28 cellular contexts compared by ENCODE assay signal in the genomic region with DNA sequence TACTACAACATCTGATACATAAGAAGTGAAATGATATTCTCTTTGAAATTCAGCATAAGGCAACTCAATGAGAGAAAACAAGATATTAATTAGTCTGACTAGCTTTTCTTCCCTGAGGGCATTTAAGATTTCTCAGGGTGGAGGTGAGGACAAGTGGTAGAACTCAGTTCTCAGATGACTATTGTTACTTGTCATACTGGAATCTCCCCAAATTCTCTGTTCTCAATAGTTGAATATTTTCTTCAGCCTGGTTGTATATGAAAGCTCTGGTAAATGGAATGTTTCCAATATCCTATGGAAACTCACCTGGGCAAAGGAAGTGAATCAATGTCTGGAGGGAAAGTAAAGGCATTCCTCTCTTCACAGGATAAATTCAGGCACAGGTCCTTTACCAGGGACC. TPM values are rescaled to one million over a fixed set of nuclear protein-coding genes. Genes with fewer than 3 reads are reported as not detected.
DNase-seq lines count a peak whose midpoint lies in the region; ATAC-seq and TF ChIP-seq lines count a peak whose summit lies in the region.
"Had no signal": no experiment of that assay in that cellular context is flagged by ENCODE, and none has a peak within 500 bp of the region (broad histone marks: within the 10 kb centered on the region; RNA-seq: fewer than 3 reads in every experiment).

No MANE protein-coding gene starts in this region.

- POLR2A ChIA-PET in naive thymus-derived CD4-positive, alpha-beta T cell (lab: Charles Lee) = interaction anchor here (1.1 to 6.0 kb wide), 4 partner anchors 10 to 35 kb away, joined by 3 to 71 read pairs (median 19); no protein-coding TSS in a partner anchor

- H3K27ac ChIP-seq in naive thymus-derived CD4-positive, alpha-beta T cell (ENCODE audit: low read depth, low read length) = no peak overlapping the region
- H3K27ac ChIP-seq: adrenal gland, left ventricle myocardium inferior, stomach had no signal

- intact Hi-C loops in activated T-helper 1 cell treated with anti-CD3 and anti-CD28 coated beads, Interleukin-12 subunit alpha, Interleukin-12 subunit beta, Interleukin-2, Interleukin-4 antibody, amounts not matched to agents 30 ng/mL and 10 ng/mL and 1 ng/mL, durations not matched to agents 14 hours and 24 hours and 36 hours (cut with micrococcal nuclease) = loop anchor here (1.0 kb wide), 1 partner anchor 19 kb away; no protein-coding TSS in a partner anchor
- intact Hi-C loops in naive thymus-derived CD4-positive, alpha-beta T cell (cut with micrococcal nuclease) = loop anchor here in 1 of 2 donors (5.0 kb wide), 1 partner anchor 145 kb away; no protein-coding TSS in a partner anchor

- no peaks in the 10 kb centered on the region for H3K27me3 ChIP-seq in naive thymus-derived CD4-positive, alpha-beta T cell (ENCODE audit: control insufficient read depth in 2 of 2, insufficient read depth in 2 of 2, low read length in 2 of 2)
- H3K27me3 ChIP-seq: tibial artery had no signal

- peaks cover 25% of the 10 kb centered on the region for H3K4me1 Mint-ChIP-seq in activated T-helper 1 cell treated with anti-CD3 and anti-CD28 coated beads, Interleukin-12 subunit alpha, Interleukin-12 subunit beta, Interleukin-2, Interleukin-4 antibody, amounts not matched to agents 30 ng/mL and 10 ng/mL and 1 ng/mL, durations not matched to agents 14 hours and 24 hours and 36 hours (ENCODE audit: low read depth)
- H3K4me1 Mint-ChIP-seq in naive thymus-derived CD4-positive, alpha-beta T cell = peaks cover 10 to 35% (median 17%) of the 10 kb centered on the region in 7 donors
- peaks cover 10% of the 10 kb centered on the region for H3K4me1 Mint-ChIP-seq in type B pancreatic cell (ENCODE audit: unreplicated experiment)

- H3K4me3 ChIP-seq in naive thymus-derived CD4-positive, alpha-beta T cell (ENCODE audit: low read length) = no peak overlapping the region
- H3K4me3 ChIP-seq: adrenal gland, left ventricle myocardium inferior, stomach, tibial artery had no signal

- TF ChIP-seq CTCF in type B pancreatic cell (conservative IDR thresholded peaks at IDR 0.05) = no peak

- CTCF ChIA-PET in naive thymus-derived CD4-positive, alpha-beta T cell (lab: Charles Lee) = interaction anchor here (0.6 to 13.1 kb wide), 10 partner anchors 9 to 198 kb away, joined by 3 to 452 read pairs (median 4); a partner anchor contains a TSS

- no peaks in the 10 kb centered on the region for H3K36me3 ChIP-seq in naive thymus-derived CD4-positive, alpha-beta T cell (ENCODE audit: control insufficient read depth in 2 of 3, insufficient read depth in 3 of 3, low read length in 3 of 3)
- H3K36me3 ChIP-seq: adrenal gland, left ventricle myocardium inferior, stomach, tibial artery had no signal

- no peak overlapping the region for H3K4me3 Mint-ChIP-seq in activated T-helper 1 cell treated with anti-CD3 and anti-CD28 coated beads, Interleukin-12 subunit alpha, Interleukin-12 subunit beta, Interleukin-2, Interleukin-4 antibody, amounts not matched to agents 30 ng/mL and 10 ng/mL and 1 ng/mL, durations not matched to agents 14 hours and 24 hours and 36 hours
- no peak overlapping the region for H3K4me3 Mint-ChIP-seq in naive thymus-derived CD4-positive, alpha-beta T cell
- H3K4me3 Mint-ChIP-seq in type B pancreatic cell = no peak overlapping the region
- H3K4me3 Mint-ChIP-seq: activated CD4-positive, alpha-beta T cell treated with anti-CD3 and anti-CD28 coated beads, Interleukin-2, amount 10 ng/mL, durations not matched to agents 7 days and 5 days; brain; CD14-positive monocyte; mesothelial cell of epicardium; nephron had no signal

- H3K36me3 Mint-ChIP-seq in activated T-helper 1 cell treated with anti-CD3 and anti-CD28 coated beads, Interleukin-12 subunit alpha, Interleukin-12 subunit beta, Interleukin-2, Interleukin-4 antibody, amounts not matched to agents 30 ng/mL and 10 ng/mL and 1 ng/mL, durations not matched to agents 14 hours and 24 hours and 36 hours (ENCODE audit: low read depth) = no peaks in the 10 kb centered on the region
- no peaks in the 10 kb centered on the region for H3K36me3 Mint-ChIP-seq in naive thymus-derived CD4-positive, alpha-beta T cell
- no peaks in the 10 kb centered on the region for H3K36me3 Mint-ChIP-seq in type B pancreatic cell
- H3K36me3 Mint-ChIP-seq: brain, CD14-positive monocyte, mesothelial cell of epicardium had no signal

- no peaks in the 10 kb centered on the region for H3K9me3 Mint-ChIP-seq in activated T-helper 1 cell treated with anti-CD3 and anti-CD28 coated beads, Interleukin-12 subunit alpha, Interleukin-12 subunit beta, Interleukin-2, Interleukin-4 antibody, amounts not matched to agents 30 ng/mL and 10 ng/mL and 1 ng/mL, durations not matched to agents 14 hours and 24 hours and 36 hours
- no peaks in the 10 kb centered on the region for H3K9me3 Mint-ChIP-seq in naive thymus-derived CD4-positive, alpha-beta T cell
- no peaks in the 10 kb centered on the region for H3K9me3 Mint-ChIP-seq in type B pancreatic cell
- H3K9me3 Mint-ChIP-seq: activated CD4-positive, alpha-beta T cell treated with anti-CD3 and anti-CD28 coated beads, Interleukin-2, amount 10 ng/mL, durations not matched to agents 7 days and 5 days; brain; CD14-positive monocyte; mesothelial cell of epicardium; nephron had no signal

- peaks cover 6% of the 10 kb centered on the region for H3K27me3 Mint-ChIP-seq in activated T-helper 1 cell treated with anti-CD3 and anti-CD28 coated beads, Interleukin-12 subunit alpha, Interleukin-12 subunit beta, Interleukin-2, Interleukin-4 antibody, amounts not matched to agents 30 ng/mL and 10 ng/mL and 1 ng/mL, durations not matched to agents 14 hours and 24 hours and 36 hours (ENCODE audit: insufficient read depth)
- peaks cover 0 to 20% (median 0%) of the 10 kb centered on the region in 5 donors for H3K27me3 Mint-ChIP-seq in naive thymus-derived CD4-positive, alpha-beta T cell
- peaks cover 27% of the 10 kb centered on the region for H3K27me3 Mint-ChIP-seq in type B pancreatic cell

- ATAC-seq in GM18868 (IDR thresholded peaks at IDR 0.05; ENCODE audit: unreplicated experiment) (peak; percentile 71), HG02642 (IDR thresholded peaks at IDR 0.05; ENCODE audit: poor library complexity, unreplicated experiment) (no peak), GM18867 (IDR thresholded peaks at IDR 0.05; ENCODE audit: unreplicated experiment) (no peak)
- ATAC-seq in naive thymus-derived CD4-positive, alpha-beta T cell = no peak
- ATAC-seq: esophagus mucosa, SK-N-SH treated with all-trans-retinoic acid at 6 μM for 48 hours had no signal

- peak; percentile 60 for DNase-seq in ELR (ENCODE audit: low read depth)
- DNase-seq in activated T-helper 1 cell treated with anti-CD3 and anti-CD28 coated beads, Interleukin-12 subunit alpha, Interleukin-12 subunit beta, Interleukin-2, Interleukin-4 antibody, amounts not matched to agents 30 ng/mL and 10 ng/mL and 1 ng/mL, durations not matched to agents 14 hours and 24 hours and 36 hours (ENCODE audit: low spot score) = no peak
- DNase-seq in naive thymus-derived CD4-positive, alpha-beta T cell = no peak
- no peak for DNase-seq in type B pancreatic cell (ENCODE audit: extremely low spot score, unreplicated experiment)
- DNase-seq: activated CD4-positive, alpha-beta T cell treated with anti-CD3 and anti-CD28 coated beads, Interleukin-2, amount 10 ng/mL, durations not matched to agents 7 days and 5 days; activated gamma-delta T cell; adrenal gland; effector CD4-positive, alpha-beta T cell; foreskin melanocyte; IMR-90; left ventricle myocardium inferior; NCI-H2081; NCI-H226; NCI-H748 treated with DMSO at 0.1 percent for 48 hours; stomach; T-helper 2 cell; tibial artery had no signal

- H3K9me3 ChIP-seq in naive thymus-derived CD4-positive, alpha-beta T cell (ENCODE audit: control insufficient read depth in 2 of 3, low read length in 3 of 3) = no peaks in the 10 kb centered on the region
- H3K9me3 ChIP-seq: adrenal gland, left ventricle myocardium inferior, stomach, tibial artery had no signal

- H3K4me1 ChIP-seq in naive thymus-derived CD4-positive, alpha-beta T cell (ENCODE audit: control insufficient read depth in 2 of 2, insufficient read depth in 2 of 2, low read length in 2 of 2) = peaks cover 11 to 12% of the 10 kb centered on the region in 2 donors

- H3K27ac Mint-ChIP-seq in activated T-helper 1 cell treated with anti-CD3 and anti-CD28 coated beads, Interleukin-12 subunit alpha, Interleukin-12 subunit beta, Interleukin-2, Interleukin-4 antibody, amounts not matched to agents 30 ng/mL and 10 ng/mL and 1 ng/mL, durations not matched to agents 14 hours and 24 hours and 36 hours = peak overlapping the region; percentile 67
- peak overlapping the region in 5 of 9 donors; percentile 10 to 70 (median 33) for H3K27ac Mint-ChIP-seq in naive thymus-derived CD4-positive, alpha-beta T cell
- no peak overlapping the region for H3K27ac Mint-ChIP-seq in type B pancreatic cell
- H3K27ac Mint-ChIP-seq: activated CD4-positive, alpha-beta T cell treated with anti-CD3 and anti-CD28 coated beads, Interleukin-2, amount 10 ng/mL, durations not matched to agents 7 days and 5 days; brain; CD14-positive monocyte; mesothelial cell of epicardium; nephron had no signal

RNA-seq across cellular contexts. Expression of a gene that starts 18.2 kb away (rescaled TPM):
- 31.2 and 31.6 TPM in 2 replicates for total RNA-seq in activated T-helper 1 cell treated with anti-CD3 and anti-CD28 coated beads, Interleukin-12 subunit alpha, Interleukin-12 subunit beta, Interleukin-2, Interleukin-4 antibody, amounts not matched to agents 30 ng/mL and 10 ng/mL and 1 ng/mL, durations not matched to agents 14 hours and 24 hours and 36 hours
- total RNA-seq in naive thymus-derived CD4-positive, alpha-beta T cell = 100 to 1,000 TPM in 4 of 5 experiments, 10 to 100 TPM in 1; 73.9 to 169 (median 145) TPM
- polyA plus RNA-seq in naive thymus-derived CD4-positive, alpha-beta T cell = 10 to 100 TPM; 26.5 to 82.4 TPM
- 2.5 and 25.9 TPM in 2 replicates for total RNA-seq in type B pancreatic cell (ENCODE audit: low replicate concordance)

RNA-seq across cellular contexts. Expression of a gene that starts 36.2 kb away (rescaled TPM):
- 3.9 and 4.4 TPM in 2 replicates for total RNA-seq in activated T-helper 1 cell treated with anti-CD3 and anti-CD28 coated beads, Interleukin-12 subunit alpha, Interleukin-12 subunit beta, Interleukin-2, Interleukin-4 antibody, amounts not matched to agents 30 ng/mL and 10 ng/mL and 1 ng/mL, durations not matched to agents 14 hours and 24 hours and 36 hours
- 1 to 10 TPM; 1.9 to 9.5 (median 2.5) TPM for total RNA-seq in naive thymus-derived CD4-positive, alpha-beta T cell
- 10 to 100 TPM; 13.5 to 15.1 TPM for polyA plus RNA-seq in naive thymus-derived CD4-positive, alpha-beta T cell
- total RNA-seq in type B pancreatic cell (ENCODE audit: low replicate concordance) = not detected in 2 replicates
- total RNA-seq: Daoy, esophagus mucosa, IMR-90, left ventricle myocardium inferior, mesothelial cell of epicardium, osteocyte, stomach had no signal
- polyA plus RNA-seq: IMR-90 had no signal

RNA-seq across cellular contexts. Expression of a gene that starts 52.7 kb away (rescaled TPM):
- total RNA-seq in activated T-helper 1 cell treated with anti-CD3 and anti-CD28 coated beads, Interleukin-12 subunit alpha, Interleukin-12 subunit beta, Interleukin-2, Interleukin-4 antibody, amounts not matched to agents 30 ng/mL and 10 ng/mL and 1 ng/mL, durations not matched to agents 14 hours and 24 hours and 36 hours = 0.99 and 1.3 TPM in 2 replicates
- 10 to 100 TPM in 1 of 5 experiments, 1 to 10 TPM in 4; 1.3 to 69.9 (median 1.4) TPM for total RNA-seq in naive thymus-derived CD4-positive, alpha-beta T cell
- under 1 TPM; 0.39 to 0.78 TPM for polyA plus RNA-seq in naive thymus-derived CD4-positive, alpha-beta T cell
- 29.5 and 47.3 TPM in 2 replicates for total RNA-seq in type B pancreatic cell (ENCODE audit: low replicate concordance)
